In the genomic region with DNA sequence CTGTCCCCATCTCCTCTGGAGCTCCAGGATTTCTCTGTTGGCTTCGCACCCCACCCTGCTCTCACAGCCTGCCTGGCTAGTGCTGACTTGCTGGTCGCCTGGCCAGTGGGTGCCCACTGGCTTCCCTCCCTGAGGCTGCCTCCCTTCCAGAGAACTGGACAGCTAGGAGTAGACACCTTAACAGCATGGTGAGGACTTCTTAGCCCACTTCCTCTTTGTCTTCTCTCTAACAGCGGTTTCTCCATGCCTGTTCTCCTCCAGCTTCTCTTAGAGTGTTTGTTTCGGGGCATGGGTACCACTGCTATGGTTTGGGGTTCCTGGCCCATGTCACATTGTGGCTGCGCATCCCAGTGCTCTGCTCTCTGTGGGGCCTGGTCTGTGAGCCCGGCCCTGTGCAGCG, we compare ENCODE assay signal across 21 cellular contexts.
"Had no signal": no experiment of that assay in that cellular context is flagged by ENCODE, and none has a peak within 500 bp of the region (broad histone marks: within the 10 kb centered on the region; RNA-seq: fewer than 3 reads in every experiment).

No MANE protein-coding gene starts in this region.

- H3K36me3 ChIP-seq: prostate gland, right lobe of liver had no signal

- H3K4me1 Mint-ChIP-seq: activated CD4-positive, alpha-beta T cell treated with anti-CD3 and anti-CD28 coated beads, Interleukin-2, amount 10 ng/mL, durations not matched to agents 24 days and 14 days had no signal

- DNase-seq: activated CD4-positive, alpha-beta T cell treated with anti-CD3 and anti-CD28 coated beads, Interleukin-2, amount 10 ng/mL, durations not matched to agents 24 days and 14 days; activated CD8-positive, alpha-beta T cell treated with anti-CD3 and anti-CD28 coated beads, Interleukin-2, amount 10 ng/mL, durations not matched to agents 7 days and 5 days; activated naive CD4-positive, alpha-beta T cell treated with anti-CD3 and anti-CD28 coated beads for 36 hours; activated T-cell treated with anti-CD3 and anti-CD28 coated beads, Interleukin-2, amount 50 U/mL, for 4 hours; caudate nucleus; foreskin melanocyte; glutamatergic neuron; hypothalamus; lower lobe of right lung; midbrain; right lobe of liver; small intestine; stimulated activated CD4-positive, alpha-beta T cell treated with anti-CD3 and anti-CD28 coated beads, Interleukin-15, amount 100 ng/mL, for 24 hours; stimulated activated CD4-positive, alpha-beta T cell treated with anti-CD3 and anti-CD28 coated beads, Interleukin-2, amount 100 ng/mL, for 48 hours; stomach; T-helper 1 cell; T-helper 9 cell had no signal

- H3K27me3 ChIP-seq: right lobe of liver, stomach had no signal

- ATAC-seq: activated CD8-positive, alpha-beta T cell treated with anti-CD3 and anti-CD28 coated beads, Interleukin-2, amount 10 ng/mL, durations not matched to agents 7 days and 5 days; activated T-cell treated with anti-CD3 and anti-CD28 coated beads, Interleukin-2, amount 50 U/mL, for 4 hours; lower lobe of right lung had no signal

- FAIRE-seq: keratinocyte, small intestine had no signal

- H3K9me3 Mint-ChIP-seq: activated CD4-positive, alpha-beta T cell treated with anti-CD3 and anti-CD28 coated beads, Interleukin-2, amount 10 ng/mL, durations not matched to agents 24 days and 14 days; activated naive CD4-positive, alpha-beta T cell treated with anti-CD3 and anti-CD28 coated beads for 36 hours; activated T-cell treated with anti-CD3 and anti-CD28 coated beads, Interleukin-2, amount 50 U/mL, for 4 hours; type B pancreatic cell had no signal

- H3K4me3 Mint-ChIP-seq: activated CD4-positive, alpha-beta T cell treated with anti-CD3 and anti-CD28 coated beads, Interleukin-2, amount 10 ng/mL, durations not matched to agents 24 days and 14 days; activated CD8-positive, alpha-beta T cell treated with anti-CD3 and anti-CD28 coated beads, Interleukin-2, amount 10 ng/mL, durations not matched to agents 7 days and 5 days; activated naive CD4-positive, alpha-beta T cell treated with anti-CD3 and anti-CD28 coated beads for 36 hours; activated T-cell treated with anti-CD3 and anti-CD28 coated beads, Interleukin-2, amount 50 U/mL, for 4 hours; brain; type B pancreatic cell had no signal

- H3K27ac Mint-ChIP-seq: activated CD4-positive, alpha-beta T cell treated with anti-CD3 and anti-CD28 coated beads, Interleukin-2, amount 10 ng/mL, durations not matched to agents 24 days and 14 days; activated CD8-positive, alpha-beta T cell treated with anti-CD3 and anti-CD28 coated beads, Interleukin-2, amount 10 ng/mL, durations not matched to agents 7 days and 5 days; activated naive CD4-positive, alpha-beta T cell treated with anti-CD3 and anti-CD28 coated beads for 36 hours; type B pancreatic cell had no signal

- H3K4me1 ChIP-seq: prostate gland, right lobe of liver had no signal

- H3K9me3 ChIP-seq: lower lobe of right lung, prostate gland, right lobe of liver, stomach had no signal

- H3K27ac ChIP-seq: lower lobe of right lung, right lobe of liver, stomach had no signal

- H3K27me3 Mint-ChIP-seq: brain, type B pancreatic cell had no signal

- H3K4me3 ChIP-seq: lower lobe of right lung, prostate gland, right lobe of liver, stomach had no signal
